ENCODE assay signal across 1 cellular context in genomic region chr18:37567994-37568359, GRCh38.
TF ChIP-seq lines count a peak whose summit lies in the region.

No MANE protein-coding gene starts in this region.

TF ChIP-seq in WTC11, 78 proteins besides CTCF, POLR2A, EP300 and RAD21 (continued from another document):
- TF ChIP-seq CDX4 (CRISPR knock-in tag; IDR thresholded peaks at IDR 0.05; ENCODE audit: borderline replicate concordance) (no peak), ZNF317 (CRISPR knock-in tag; IDR thresholded peaks at IDR 0.05; ENCODE audit: borderline replicate concordance, low read depth) (no peak), ZNF232 (CRISPR knock-in tag; IDR thresholded peaks at IDR 0.05) (no peak), NR2C2 (CRISPR knock-in tag; IDR thresholded peaks at IDR 0.05) (no peak), OVOL2 (CRISPR knock-in tag; IDR thresholded peaks at IDR 0.05; ENCODE audit: borderline replicate concordance) (no peak)
